Comparison of ENCODE assay signal across 20 cellular contexts in genomic region chr19:2798733-2799132, GRCh38. TPM values are rescaled to one million over a fixed set of nuclear protein-coding genes. Genes with fewer than 3 reads are reported as not detected.
DNase-seq lines count a peak whose midpoint lies in the region; ATAC-seq and TF ChIP-seq lines count a peak whose summit lies in the region.
"Had no signal": no experiment of that assay in that cellular context is flagged by ENCODE, and none has a peak within 500 bp of the region (broad histone marks: within the 10 kb centered on the region; RNA-seq: fewer than 3 reads in every experiment).

No MANE protein-coding gene starts in this region.

- H3K27ac Mint-ChIP-seq in mesothelial cell of epicardium = no peak overlapping the region
- H3K27ac Mint-ChIP-seq: brain; T-helper 1 cell treated with Interleukin-12 subunit alpha and Interleukin-12 subunit beta and Interleukin-4 antibody, amounts not matched to agents 30 μg/mL and 1 μg/mL, for 36 hours had no signal

- TF ChIP-seq CTCF in HEK293 (tag by site-specific recombination; IDR thresholded peaks at IDR 0.05) (no peak), adrenal gland (IDR thresholded peaks at IDR 0.05) (no peak), gastrocnemius medialis (IDR thresholded peaks at IDR 0.05 in 4 of 5, conservative IDR thresholded peaks at IDR 0.05 in 1 of 5) (no peak), mesothelial cell of epicardium (IDR thresholded peaks at IDR 0.05; ENCODE audit: unreplicated experiment) (no peak)

- in situ Hi-C loops in gastrocnemius medialis (cut with MboI; ENCODE audit: low sequenced_read_pairs in 4 of 4) = no loop called here

- TF ChIP-seq POLR2A in adrenal gland (IDR thresholded peaks at IDR 0.05) (peak in 1 of 2 donors; percentile 62), gastrocnemius medialis (IDR thresholded peaks at IDR 0.05) (no peak)

- intact Hi-C loops in adrenal gland (cut with DNase I) = no loop called here
- intact Hi-C loops in left cardiac atrium (cut with DNase I) = no loop called here
- intact Hi-C loops in gastrocnemius medialis (cut with DNase I; ENCODE audit: low total_unique reads) = no loop called here

- ATAC-seq in left cardiac atrium (peak; percentile 70 to 74), gastrocnemius medialis (peak in 1 of 2 donors; percentile 65)
- ATAC-seq: left colon had no signal

- CTCF ChIA-PET in HEK293 (lab: Yijun Ruan, JAX) = interaction anchor here (0.9 kb wide), 1 partner anchor 21 kb away, joined by 7 read pairs; the partner anchor contains the start of gene ZNF554

- peaks cover 31% of the 10 kb centered on the region for H3K36me3 Mint-ChIP-seq in mesothelial cell of epicardium

- no peaks in the 10 kb centered on the region for H3K9me3 Mint-ChIP-seq in mesothelial cell of epicardium
- H3K9me3 Mint-ChIP-seq: brain; T-helper 1 cell treated with Interleukin-12 subunit alpha and Interleukin-12 subunit beta and Interleukin-4 antibody, amounts not matched to agents 30 μg/mL and 1 μg/mL, for 36 hours had no signal

- H3K9me3 ChIP-seq in HEK293 (ENCODE audit: control insufficient read depth, insufficient read depth, low read depth, low read length) (no peaks in the 10 kb centered on the region), adrenal gland (replicated peaks in 1 of 3) (no peaks in the 10 kb centered on the region), gastrocnemius medialis (no peaks in the 10 kb centered on the region)
- H3K9me3 ChIP-seq: esophagus muscularis mucosa, thoracic aorta had no signal

- H3K36me3 ChIP-seq in HEK293 (ENCODE audit: control insufficient read depth in 2 of 2, insufficient read depth in 1 of 2, low read length in 2 of 2) (peaks cover 33 to 95% of the 10 kb centered on the region in 2 experiments), adrenal gland (replicated peaks in 1 of 2) (peaks cover 0 to 9% of the 10 kb centered on the region in 2 donors), gastrocnemius medialis (peaks cover 0 to 54% of the 10 kb centered on the region in 2 donors)

- H3K4me3 Mint-ChIP-seq in mesothelial cell of epicardium = no peak overlapping the region
- H3K4me3 Mint-ChIP-seq: brain; T-helper 1 cell treated with Interleukin-12 subunit alpha and Interleukin-12 subunit beta and Interleukin-4 antibody, amounts not matched to agents 30 μg/mL and 1 μg/mL, for 36 hours had no signal

- POLR2A ChIA-PET in HEK293 (lab: Yijun Ruan, JAX) = interaction anchor here (1.4 kb wide), 1 partner anchor 15 kb away, joined by 5 read pairs; the partner anchor contains the start of gene SGTA

- H3K27ac ChIP-seq in HEK293 (ENCODE audit: extremely low read depth, low read depth, low read length) (no peak overlapping the region), adrenal gland (peak overlapping the region in 3 of 5 donors; percentile 64 to 81 (median 68)), gastrocnemius medialis (peak overlapping the region in 3 of 4 donors; percentile 36 to 38 (median 37))
- H3K27ac ChIP-seq: esophagus muscularis mucosa, KMS-11, parathyroid adenoma, thoracic aorta had no signal

- DNase-seq in adrenal gland = peak; percentile 74 to 93 (median 91)
- peak; percentile 81 for DNase-seq in left cardiac atrium
- DNase-seq in gastrocnemius medialis = peak in 1 of 2 donors; percentile 51
- DNase-seq in cerebellar nuclear complex (lab: John Stamatoyannopoulos, UW) = no peak
- no peak for DNase-seq in activated CD4-positive, alpha-beta T cell treated with anti-CD3 and anti-CD28 coated beads, Interleukin-2, amount 50 U/mL, for 4 hours
- DNase-seq in mesothelial cell of epicardium (ENCODE audit: low spot score in 2 of 2, unreplicated experiment in 2 of 2) = no peak
- DNase-seq: activated CD8-positive, alpha-beta memory T cell treated with anti-CD3 and anti-CD28 coated beads, Interleukin-2, amount 50 U/mL, for 48 hours; activated naive CD4-positive, alpha-beta T cell; DMS 273 treated with DMSO at 0.1 percent for 48 hours; left colon; NCI-H1105; NCI-H774 had no signal

- no peaks in the 10 kb centered on the region for H3K4me1 ChIP-seq in HEK293 (ENCODE audit: control insufficient read depth, insufficient read depth, low read length)
- H3K4me1 ChIP-seq in adrenal gland (replicated peaks in 1 of 2) = peaks cover 4 to 8% of the 10 kb centered on the region in 2 donors
- H3K4me1 ChIP-seq in gastrocnemius medialis = no peaks in the 10 kb centered on the region
- H3K4me1 ChIP-seq: parathyroid adenoma had no signal

- no peaks in the 10 kb centered on the region for H3K27me3 ChIP-seq in adrenal gland
- H3K27me3 ChIP-seq in gastrocnemius medialis = no peaks in the 10 kb centered on the region
- H3K27me3 ChIP-seq: esophagus muscularis mucosa had no signal

- H3K4me3 ChIP-seq in HEK293 (ENCODE audit: low read depth, low read length) (no peak overlapping the region), adrenal gland (no peak overlapping the region), gastrocnemius medialis (no peak overlapping the region)
- H3K4me3 ChIP-seq: esophagus muscularis mucosa, smooth muscle cell, thoracic aorta had no signal

- 55 to 81% (median 62%) methylated on average over 3 to 7 of the region's 7 CpGs for WGBS in adrenal gland, 4 donors

- no peaks in the 10 kb centered on the region for H3K27me3 Mint-ChIP-seq in mesothelial cell of epicardium (ENCODE audit: low read depth)
- H3K27me3 Mint-ChIP-seq: brain had no signal

- H3K4me1 Mint-ChIP-seq in mesothelial cell of epicardium = no peaks in the 10 kb centered on the region
- H3K4me1 Mint-ChIP-seq: brain had no signal

TF ChIP-seq in HEK293, 187 proteins besides CTCF, POLR2A, EP300 and RAD21:
- TF ChIP-seq, protein P1, sequence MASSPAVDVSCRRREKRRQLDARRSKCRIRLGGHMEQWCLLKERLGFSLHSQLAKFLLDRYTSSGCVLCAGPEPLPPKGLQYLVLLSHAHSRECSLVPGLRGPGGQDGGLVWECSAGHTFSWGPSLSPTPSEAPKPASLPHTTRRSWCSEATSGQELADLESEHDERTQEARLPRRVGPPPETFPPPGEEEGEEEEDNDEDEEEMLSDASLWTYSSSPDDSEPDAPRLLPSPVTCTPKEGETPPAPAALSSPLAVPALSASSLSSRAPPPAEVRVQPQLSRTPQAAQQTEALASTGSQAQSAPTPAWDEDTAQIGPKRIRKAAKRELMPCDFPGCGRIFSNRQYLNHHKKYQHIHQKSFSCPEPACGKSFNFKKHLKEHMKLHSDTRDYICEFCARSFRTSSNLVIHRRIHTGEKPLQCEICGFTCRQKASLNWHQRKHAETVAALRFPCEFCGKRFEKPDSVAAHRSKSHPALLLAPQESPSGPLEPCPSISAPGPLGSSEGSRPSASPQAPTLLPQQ (tag by site-specific recombination; IDR thresholded peaks at IDR 0.05) = no peak
- TF ChIP-seq, protein P2, sequence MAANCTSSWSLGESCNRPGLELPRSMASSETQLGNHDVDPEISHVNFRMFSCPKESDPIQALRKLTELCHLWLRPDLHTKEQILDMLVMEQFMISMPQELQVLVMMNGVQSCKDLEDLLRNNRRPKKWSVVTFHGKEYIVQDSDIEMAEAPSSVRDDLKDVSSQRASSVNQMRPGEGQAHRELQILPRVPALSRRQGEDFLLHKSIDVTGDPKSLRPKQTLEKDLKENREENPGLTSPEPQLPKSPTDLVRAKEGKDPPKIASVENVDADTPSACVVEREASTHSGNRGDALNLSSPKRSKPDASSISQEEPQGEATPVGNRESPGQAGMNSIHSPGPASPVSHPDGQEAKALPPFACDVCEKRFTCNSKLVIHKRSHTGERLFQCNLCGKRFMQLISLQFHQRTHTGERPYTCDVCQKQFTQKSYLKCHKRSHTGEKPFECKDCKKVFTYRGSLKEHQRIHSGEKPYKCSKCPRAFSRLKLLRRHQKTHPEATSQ (tag by site-specific recombination; IDR thresholded peaks at IDR 0.05) = no peak
- TF ChIP-seq KLF17 (tag by site-specific recombination; IDR thresholded peaks at IDR 0.05) (0 out of 2 replicates have a peak, but pooled peaks have one; percentile 38), ZFP37 (tag by site-specific recombination; IDR thresholded peaks at IDR 0.05) (no peak), ZNF629 (tag by site-specific recombination; IDR thresholded peaks at IDR 0.05) (no peak)
TF ChIP-seq in HEK293: peak in this region for 1.

RNA-seq across cellular contexts. Expression of gene THOP1, which starts 13.4 kb away (rescaled TPM):
- total RNA-seq in adrenal gland (10 to 100 TPM; 33.0 to 77.3 (median 46.2) TPM), left cardiac atrium (10 to 100 TPM; 48.4 to 74.5 TPM), gastrocnemius medialis (100 to 1,000 TPM in 1 of 4 donors, 10 to 100 TPM in 3; 31.5 to 114 (median 73.0) TPM), mesothelial cell of epicardium (74.1 to 80.8 TPM (median 79.5 TPM) in 3 replicates)
- 100 to 1,000 TPM in 1 of 3 donors, 10 to 100 TPM in 2; 23.1 to 138 (median 63.0) TPM for polyA plus RNA-seq in adrenal gland

RNA-seq across cellular contexts. Expression of gene SGTA, which starts 15.7 kb away (rescaled TPM):
- total RNA-seq in adrenal gland = 10 to 100 TPM; 42.6 to 79.2 (median 54.9) TPM
- 100 to 1,000 TPM in 1 of 3 donors, 10 to 100 TPM in 2; 30.3 to 104 (median 74.5) TPM for polyA plus RNA-seq in adrenal gland
- total RNA-seq in left cardiac atrium = 10 to 100 TPM; 52.5 to 88.1 TPM
- 100 to 1,000 TPM in 2 of 4 donors, 10 to 100 TPM in 2; 70.0 to 114 (median 91.2) TPM for total RNA-seq in gastrocnemius medialis
- total RNA-seq in mesothelial cell of epicardium = 58.2 to 64.0 TPM (median 61.3 TPM) in 3 replicates

RNA-seq across cellular contexts. Expression of gene ZNF554, which starts 20.9 kb away (rescaled TPM):
- 1 to 10 TPM; 1.6 to 6.4 (median 3.9) TPM for total RNA-seq in adrenal gland
- 1 to 10 TPM; 2.7 to 6.9 (median 3.3) TPM for polyA plus RNA-seq in adrenal gland
- 1 to 10 TPM; 4.1 to 4.8 TPM for total RNA-seq in left cardiac atrium
- total RNA-seq in gastrocnemius medialis = 1 to 10 TPM; 2.1 to 5.3 (median 2.6) TPM
- total RNA-seq in mesothelial cell of epicardium = 12.6 to 13.3 TPM (median 13.2 TPM) in 3 replicates

RNA-seq across cellular contexts. Expression of gene ZNF555, which starts 42.5 kb away (rescaled TPM):
- total RNA-seq in adrenal gland (1 to 10 TPM; 2.5 to 7.2 (median 6.0) TPM), left cardiac atrium (10 to 100 TPM in 1 of 2 donors, 1 to 10 TPM in 1; 6.7 to 10.7 TPM), gastrocnemius medialis (1 to 10 TPM; 1.9 to 5.5 (median 2.7) TPM), mesothelial cell of epicardium (10.6 to 12.9 TPM (median 10.6 TPM) in 3 replicates)
- polyA plus RNA-seq in adrenal gland = 1 to 10 TPM; 1.9 to 5.7 (median 3.0) TPM

RNA-seq across cellular contexts. Expression of gene SLC39A3, which starts 58.9 kb away (rescaled TPM):
- total RNA-seq in adrenal gland (10 to 100 TPM; 35.0 to 75.8 (median 40.8) TPM), left cardiac atrium (10 to 100 TPM; 21.9 to 25.5 TPM), gastrocnemius medialis (10 to 100 TPM; 23.1 to 60.9 (median 27.1) TPM), mesothelial cell of epicardium (27.5 to 29.7 TPM (median 28.8 TPM) in 3 replicates)
- 10 to 100 TPM; 39.4 to 72.2 (median 44.2) TPM for polyA plus RNA-seq in adrenal gland

Comparison
In these comparisons a context has a peak if more than half of its experiments do, and no peak if none do; other contexts are left out.
1. DNase-seq: peak in adrenal gland (7 of 7) and left cardiac atrium (single experiment); none in cerebellar nuclear complex (0 of 2), activated CD4-positive, alpha-beta T cell treated with anti-CD3 and anti-CD28 coated beads, Interleukin-2, amount 50 U/mL, for 4 hours (0 of 2) and mesothelial cell of epicardium (0 of 2).